ENCODE assay signal across 21 cellular contexts in the genomic region with DNA sequence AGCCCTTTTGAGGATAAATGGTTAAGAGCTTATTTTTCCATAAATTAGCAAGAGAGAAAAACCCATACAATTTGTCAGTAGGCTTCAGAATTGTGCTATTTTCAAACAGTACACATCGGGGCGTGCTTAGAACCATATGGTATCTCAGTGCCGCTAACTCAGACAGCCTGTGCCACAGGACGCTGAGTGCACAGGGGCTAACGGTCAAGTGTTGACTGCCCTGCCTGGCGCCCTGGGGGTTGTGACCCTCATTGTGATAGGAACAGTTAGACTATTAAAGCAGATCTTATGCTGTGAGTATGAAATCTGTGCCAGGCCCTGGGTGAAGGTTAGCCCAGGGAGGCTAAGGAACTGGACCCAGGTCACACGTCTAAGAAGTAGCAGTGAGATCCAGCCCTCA.
DNase-seq lines count a peak whose midpoint lies in the region; ATAC-seq, FAIRE-seq and TF ChIP-seq lines count a peak whose summit lies in the region.
"Had no signal": no experiment of that assay in that cellular context is flagged by ENCODE, and none has a peak within 500 bp of the region (broad histone marks: within the 10 kb centered on the region; RNA-seq: fewer than 3 reads in every experiment).

No MANE protein-coding gene starts in this region.

- TF ChIP-seq EP300 in H1 (IDR thresholded peaks at IDR 0.05; ENCODE audit: borderline replicate concordance in 1 of 2, low read depth in 2 of 2, low read length in 2 of 2), result no peak

- H3K27me3 ChIP-seq in H7 (ENCODE audit: control insufficient read depth, insufficient read depth, low read length) (no peaks in the 10 kb centered on the region), H1 (replicated peaks in 1 of 4; ENCODE audit: control insufficient read depth in 3 of 4, extremely low read depth in 1 of 4, insufficient read depth in 3 of 4, low read length in 3 of 4) (no peaks in the 10 kb centered on the region)
- no peaks in the 10 kb centered on the region for H3K27me3 ChIP-seq in naive thymus-derived CD4-positive, alpha-beta T cell (ENCODE audit: control insufficient read depth in 2 of 2, insufficient read depth in 2 of 2, low read length in 2 of 2)
- H3K27me3 ChIP-seq: BLaER1 had no signal

- H3K56ac ChIP-seq in H1 (replicated peaks; ENCODE audit: insufficient read length, low read depth, low read length), result no peak overlapping the region

- intact Hi-C loops in Right ventricle myocardium inferior (cut with DNase I), result no loop called here
- intact Hi-C loops in left ventricle myocardium superior (cut with micrococcal nuclease), result no loop called here
- intact Hi-C loops in naive thymus-derived CD4-positive, alpha-beta T cell (cut with micrococcal nuclease), result no loop called here

- H3K27ac Mint-ChIP-seq in nephron, result peak overlapping the region; percentile 31 to 78 (median 58)
- no peak overlapping the region for H3K27ac Mint-ChIP-seq in naive thymus-derived CD4-positive, alpha-beta T cell
- H3K27ac Mint-ChIP-seq: CD14-positive monocyte; CD4-positive, alpha-beta memory T cell; HFFc6; IgD-negative memory B cell had no signal

- POLR2A ChIA-PET in H1 (lab: Charles Lee; ENCODE audit: partially characterized antibody), result no interaction called here
- POLR2A ChIA-PET in naive thymus-derived CD4-positive, alpha-beta T cell (lab: Charles Lee), result no interaction called here

- no peak overlapping the region for H2BK12ac ChIP-seq in H1 (ENCODE audit: low read depth, low read length)

- H3K27ac ChIP-seq in H1 (ENCODE audit: low read depth, low read length), result no peak overlapping the region
- H3K27ac ChIP-seq in naive thymus-derived CD4-positive, alpha-beta T cell (ENCODE audit: low read depth, low read length), result no peak overlapping the region
- H3K27ac ChIP-seq: BLaER1, GM23248 had no signal

- no peaks in the 10 kb centered on the region for H3K79me2 ChIP-seq in H1 (ENCODE audit: control insufficient read depth in 1 of 2, insufficient read depth in 2 of 2, low read length in 2 of 2)

- no peak overlapping the region for H2BK5ac ChIP-seq in H1 (ENCODE audit: low read depth, low read length)

- no peak for FAIRE-seq in H1 (lab: Jason Lieb, UNC)
- FAIRE-seq: H54, HTR-8/SVneo had no signal

- H3K4me1 Mint-ChIP-seq in nephron, result peaks cover 17% of the 10 kb centered on the region
- no peaks in the 10 kb centered on the region for H3K4me1 Mint-ChIP-seq in naive thymus-derived CD4-positive, alpha-beta T cell
- H3K4me1 Mint-ChIP-seq: CD14-positive monocyte; CD4-positive, alpha-beta memory T cell had no signal

- no peak overlapping the region for H3K14ac ChIP-seq in H1 (ENCODE audit: insufficient read length)

- peaks cover 14% of the 10 kb centered on the region for H3K9me3 Mint-ChIP-seq in nephron
- H3K9me3 Mint-ChIP-seq in naive thymus-derived CD4-positive, alpha-beta T cell, result peaks cover 0 to 32% (median 10%) of the 10 kb centered on the region in 11 donors

- no peak for TF ChIP-seq POLR2A in H1 (IDR thresholded peaks at IDR 0.05; ENCODE audit: control extremely low read depth in 1 of 2, low read depth in 2 of 2, low read length in 2 of 2)

- no peak overlapping the region for H3K4me2 ChIP-seq in H1 (ENCODE audit: insufficient read depth in 1 of 2, low read depth in 2 of 2, low read length in 2 of 2)

- 89% methylated on average over 7 of the region's 7 CpGs; no CpG with 5 or more reads in 1 of the 2 experiments for WGBS in H1 (ENCODE audit: extremely low coverage in 1 of 2, insufficient coverage in 1 of 2, insufficient read length in 1 of 2, insufficient replicate concordance in 2 of 2, low coverage in 1 of 2, low lambda C conversion rate in 2 of 2, missing lambda C conversion rate in 1 of 2), 2 experiments

- no peaks in the 10 kb centered on the region for H4K20me1 ChIP-seq in H1 (replicated peaks in 1 of 2; ENCODE audit: control insufficient read depth in 1 of 2, insufficient read depth in 2 of 2, low read length in 2 of 2)
- H4K20me1 ChIP-seq: BLaER1 had no signal

- H2AFZ ChIP-seq in H1 (ENCODE audit: low read length), result no peak overlapping the region
- H2AFZ ChIP-seq: GM23248 had no signal

- no peaks in the 10 kb centered on the region; a peak in 2 of 7 replicates for H3K4me1 ChIP-seq in H1 (replicated peaks in 1 of 4; ENCODE audit: control insufficient read depth in 3 of 4, insufficient read depth in 4 of 4, low read length in 3 of 4)
- no peaks in the 10 kb centered on the region for H3K4me1 ChIP-seq in naive thymus-derived CD4-positive, alpha-beta T cell (ENCODE audit: control insufficient read depth in 2 of 2, insufficient read depth in 2 of 2, low read length in 2 of 2)

- no peak overlapping the region for H3K18ac ChIP-seq in H1 (ENCODE audit: extremely low read depth, low read length)

- H2BK15ac ChIP-seq in H1 (ENCODE audit: low read length), result peak overlapping the region; percentile 6; the same call in 1 of the 2 replicates

- H3K4me3 Mint-ChIP-seq in nephron, result no peak overlapping the region
- H3K4me3 Mint-ChIP-seq in naive thymus-derived CD4-positive, alpha-beta T cell, result no peak overlapping the region
- H3K4me3 Mint-ChIP-seq: CD14-positive monocyte; CD4-positive, alpha-beta memory T cell; HFFc6; IgD-negative memory B cell had no signal

- CTCF ChIA-PET in H1 (lab: Charles Lee; ENCODE audit: partially characterized antibody), result no interaction called here
- CTCF ChIA-PET in naive thymus-derived CD4-positive, alpha-beta T cell (lab: Charles Lee), result no interaction called here

- H4K8ac ChIP-seq in H1 (ENCODE audit: extremely low read depth, insufficient read depth, low read length), result no peak overlapping the region

- H3K23me2 ChIP-seq in H1 (ENCODE audit: low read depth, low read length), result no peaks in the 10 kb centered on the region; the same call in 1 of the 2 replicates

- no peak overlapping the region for H2BK120ac ChIP-seq in H1 (replicated peaks; ENCODE audit: low read depth, low read length)

- H3K4ac ChIP-seq in H1 (replicated peaks; ENCODE audit: insufficient read length, low read depth, low read length), result no peak overlapping the region

- no peaks in the 10 kb centered on the region; a peak in 1 of 4 replicates for H3K9me3 ChIP-seq in H1 (ENCODE audit: insufficient read depth in 2 of 2, low read depth in 1 of 2, low read length in 1 of 2)
- peaks cover 0 to 4% (median 0%) of the 10 kb centered on the region in 3 experiments for H3K9me3 ChIP-seq in naive thymus-derived CD4-positive, alpha-beta T cell (ENCODE audit: control insufficient read depth in 2 of 3, low read length in 3 of 3)

- ATAC-seq in Right ventricle myocardium inferior (no peak), left ventricle myocardium superior (no peak), esophagus mucosa (no peak)
- ATAC-seq in naive thymus-derived CD4-positive, alpha-beta T cell, result no peak
- ATAC-seq: HCT116 had no signal

- DNase-seq in Right ventricle myocardium inferior (ENCODE audit: missing footprints), result peak; percentile 62
- no peak for DNase-seq in left ventricle myocardium superior
- DNase-seq in H7, result peak; percentile 13
- DNase-seq in H1 (ENCODE audit: low read depth in 1 of 2, low spot score in 2 of 2), result no peak
- DNase-seq in GM20000 (ENCODE audit: low spot score), result no peak
- DNase-seq in naive thymus-derived CD4-positive, alpha-beta T cell, result no peak
- DNase-seq: 8988T; CD4-positive, alpha-beta memory T cell; DMS153; DMS79; GF-D8; GM23248; HFFc6 had no signal

- H3K4me3 ChIP-seq in H7 (ENCODE audit: insufficient read depth, low read depth, low read length) (no peak overlapping the region), H1 (ENCODE audit: extremely low read depth in 1 of 4, insufficient read depth in 2 of 4, low read depth in 3 of 4, low read length in 4 of 4) (no peak overlapping the region)
- H3K4me3 ChIP-seq in naive thymus-derived CD4-positive, alpha-beta T cell (ENCODE audit: low read length), result no peak overlapping the region
- H3K4me3 ChIP-seq: BLaER1, GM23248 had no signal

- no peak overlapping the region for H2AK5ac ChIP-seq in H1 (ENCODE audit: low read depth, low read length)

- TF ChIP-seq RAD21 in H1 (IDR thresholded peaks at IDR 0.05 in 1 of 2, conservative IDR thresholded peaks at IDR 0.05 in 1 of 2; ENCODE audit: low read depth in 2 of 2, low read length in 2 of 2), result no peak

- H4K5ac ChIP-seq in H1 (ENCODE audit: insufficient read length, low read depth, low read length), result no peak overlapping the region

- TF ChIP-seq CTCF in H1 (IDR thresholded peaks at IDR 0.05; ENCODE audit: control extremely low read depth in 1 of 3, insufficient read depth in 1 of 3, low read depth in 1 of 3, low read length in 3 of 3) (no peak), nephron (IDR thresholded peaks at IDR 0.05; ENCODE audit: unreplicated experiment in 3 of 3) (no peak), GM20000 (IDR thresholded peaks at IDR 0.05; ENCODE audit: extremely low read depth, missing control alignments) (no peak)

- H3K23ac ChIP-seq in H1 (ENCODE audit: insufficient read length), result no peak overlapping the region

- peak overlapping the region; percentile 52 for H4K91ac ChIP-seq in H1 (replicated peaks; ENCODE audit: insufficient read length, low read length)

- peaks cover 22% of the 10 kb centered on the region for H3K27me3 Mint-ChIP-seq in nephron (ENCODE audit: low read depth)
- H3K27me3 Mint-ChIP-seq in naive thymus-derived CD4-positive, alpha-beta T cell, result peaks cover 0 to 5% (median 3%) of the 10 kb centered on the region in 5 donors
- H3K27me3 Mint-ChIP-seq: CD4-positive, alpha-beta memory T cell had no signal

- no peaks in the 10 kb centered on the region for H3K36me3 Mint-ChIP-seq in nephron (ENCODE audit: low read depth)
- H3K36me3 Mint-ChIP-seq in naive thymus-derived CD4-positive, alpha-beta T cell, result no peaks in the 10 kb centered on the region
- H3K36me3 Mint-ChIP-seq: CD14-positive monocyte; CD4-positive, alpha-beta memory T cell had no signal

- H3K79me1 ChIP-seq in H1 (ENCODE audit: low read depth, low read length), result no peaks in the 10 kb centered on the region

- no peaks in the 10 kb centered on the region for H3K36me3 ChIP-seq in H7 (replicated peaks; ENCODE audit: control insufficient read depth, insufficient read depth, low read length)
- no peaks in the 10 kb centered on the region for H3K36me3 ChIP-seq in H1 (ENCODE audit: control insufficient read depth in 2 of 4, insufficient read depth in 4 of 4, low read length in 3 of 4)
- no peaks in the 10 kb centered on the region for H3K36me3 ChIP-seq in naive thymus-derived CD4-positive, alpha-beta T cell (ENCODE audit: control insufficient read depth in 2 of 3, insufficient read depth in 3 of 3, low read length in 3 of 3)
- H3K36me3 ChIP-seq: BLaER1 had no signal

- no peak overlapping the region for H3K9ac ChIP-seq in H1 (replicated peaks in 1 of 4; ENCODE audit: extremely low read depth in 1 of 4, low read depth in 3 of 4, low read length in 3 of 4)
- H3K9ac ChIP-seq: BLaER1, GM23248 had no signal

- H2BK20ac ChIP-seq in H1 (ENCODE audit: low read length), result no peak overlapping the region

TF ChIP-seq in H1, 55 proteins besides CTCF, POLR2A, EP300 and RAD21 (continues in another document):
- no peak for TF ChIP-seq NANOG (IDR thresholded peaks at IDR 0.05; ENCODE audit: insufficient read depth, low read depth, low read length, poor library complexity, severe bottlenecking)
- TF ChIP-seq CHD2 (IDR thresholded peaks at IDR 0.05; ENCODE audit: low read length), result no peak
- TF ChIP-seq HDAC6 (IDR thresholded peaks at IDR 0.05; ENCODE audit: low read depth, low read length), result no peak
- TF ChIP-seq SIRT6 (IDR thresholded peaks at IDR 0.05; ENCODE audit: low read length), result no peak
- TF ChIP-seq CTBP2 (IDR thresholded peaks at IDR 0.05; ENCODE audit: borderline replicate concordance, insufficient read depth, insufficient read length, low read length), result no peak

Comparison
In these comparisons a context has a peak if more than half of its experiments do, and no peak if none do; other contexts are left out.
1. DNase-seq: peak in Right ventricle myocardium inferior (single experiment) and H7 (single experiment); none in left ventricle myocardium superior (single experiment), H1 (0 of 2), GM20000 (single experiment) and naive thymus-derived CD4-positive, alpha-beta T cell (0 of 9).
2. H3K27ac Mint-ChIP-seq: peak in nephron (3 of 3); none in naive thymus-derived CD4-positive, alpha-beta T cell (0 of 9).